Comparison of ENCODE assay signal across 9 cellular contexts in genomic region chr13:99659234-99659633, GRCh38. TPM values are rescaled to one million over a fixed set of nuclear protein-coding genes. Genes with fewer than 3 reads are reported as not detected.
DNase-seq lines count a peak whose midpoint lies in the region; ATAC-seq, FAIRE-seq and TF ChIP-seq lines count a peak whose summit lies in the region.
"Had no signal": no experiment of that assay in that cellular context is flagged by ENCODE, and none has a peak within 500 bp of the region (broad histone marks: within the 10 kb centered on the region; RNA-seq: fewer than 3 reads in every experiment).

No MANE protein-coding gene starts in this region.

- peak; percentile 54 for DNase-seq in NCI-H2227 (lab: John Stamatoyannopoulos, UW; ENCODE audit: unreplicated experiment)
- no peak for DNase-seq in NCI-H2227 treated with DMSO at 0.1 percent for 48 hours (lab: John Stamatoyannopoulos, UW)
- DNase-seq in NCI-H1092 treated with DMSO at 0.1 percent for 48 hours (lab: John Stamatoyannopoulos, UW) = peak; percentile 88
- DNase-seq in K562 (ENCODE audit: extremely low read depth in 1 of 4, low spot score in 3 of 4) = no peak
- DNase-seq in NOMO-1 treated with dmso at 0.1 percent for 144 hours (lab: John Stamatoyannopoulos, UW; ENCODE audit: unreplicated experiment) = no peak
- no peak for DNase-seq in GM20000 (ENCODE audit: low spot score)

- H3K4me1 ChIP-seq in K562 (replicated peaks in 1 of 2; ENCODE audit: control insufficient read depth in 2 of 2, insufficient read depth in 2 of 2, low read length in 2 of 2) (no peaks in the 10 kb centered on the region; a peak in 2 of 5 replicates), neuron (ENCODE audit: insufficient read depth, low read length) (peaks cover 62% of the 10 kb centered on the region)

- no peak overlapping the region for H3K4me2 ChIP-seq in K562 (ENCODE audit: insufficient read depth, low read length)

- intact Hi-C loops in K562 (cut with micrococcal nuclease) = loop anchor here (5.0 kb wide), 4 partner anchors 42 to 853 kb away; no protein-coding TSS in a partner anchor

- H3K27me3 ChIP-seq in K562 (ENCODE audit: control insufficient read depth in 2 of 2, insufficient read depth in 2 of 2, low read length in 2 of 2) (peaks cover 8 to 11% of the 10 kb centered on the region in 2 experiments; a peak in 4 of 5 replicates), neuron (ENCODE audit: insufficient read depth, low read length) (no peaks in the 10 kb centered on the region)
- H3K27me3 ChIP-seq: Peyer's patch had no signal

- no peak overlapping the region for H3K4me3 ChIP-seq in K562
- H3K4me3 ChIP-seq in neuron (ENCODE audit: low read length) = peak overlapping the region; percentile 53

- H3K9me1 ChIP-seq in K562 (ENCODE audit: control insufficient read depth, insufficient read depth, low read length) = no peaks in the 10 kb centered on the region

- no peak for TF ChIP-seq RAD21 in K562 (CRISPR knock-in tag; conservative IDR thresholded peaks at IDR 0.05 in 1 of 2, IDR thresholded peaks at IDR 0.05 in 1 of 2)

- no peak for ATAC-seq in K562
- no peak for ATAC-seq in GM18861 (IDR thresholded peaks at IDR 0.05; ENCODE audit: unreplicated experiment)

- H3K36me3 ChIP-seq in K562 (ENCODE audit: control insufficient read depth, insufficient read depth, low read length) (no peaks in the 10 kb centered on the region), neuron (ENCODE audit: insufficient read depth, low read length) (no peaks in the 10 kb centered on the region)
- H3K36me3 ChIP-seq: Peyer's patch had no signal

- WGBS in K562 (ENCODE audit: insufficient coverage, low coverage, missing lambda C conversion rate) = 8% methylated on average over 3 of the region's 3 CpGs

- FAIRE-seq in K562 (lab: Jason Lieb, UNC) = no peak

- no TSS peak for BruUV-seq in K562 (replicated peaks; lab: Mats Ljungman, UMichigan)

- CTCF ChIA-PET in K562 (lab: Yijun Ruan, JAX; ENCODE audit: low intra/inter-chr PET ratio) = interaction anchor here (0.6 kb wide), 1 partner anchor 1330 kb away, joined by 3 read pairs; no protein-coding TSS in a partner anchor

- in situ Hi-C loops in K562 (cut with MboI) = loop anchor here (25.0 kb wide), 2 partner anchors 578 to 878 kb away; no protein-coding TSS in a partner anchor

- no peaks in the 10 kb centered on the region for H3K79me2 ChIP-seq in K562 (ENCODE audit: control insufficient read depth, insufficient read depth, low read length)

- no peak overlapping the region for H2AFZ ChIP-seq in K562 (ENCODE audit: low read depth, low read length)
- no peak overlapping the region for H2AFZ ChIP-seq in neuron (ENCODE audit: low read depth, low read length)

- no peak for TF ChIP-seq EP300 in K562 (IDR thresholded peaks at IDR 0.05; ENCODE audit: low read length)

- H3K27ac ChIP-seq in K562 (ENCODE audit: extremely low read depth, low read depth, low read length) = no peak overlapping the region

- H4K20me1 ChIP-seq in K562 (replicated peaks; ENCODE audit: control insufficient read depth, insufficient read depth, low read length) = peaks cover 25% of the 10 kb centered on the region

- no peak overlapping the region for H3K9ac ChIP-seq in K562 (ENCODE audit: insufficient read depth in 1 of 2, low read depth in 2 of 2, low read length in 2 of 2)

- no peaks in the 10 kb centered on the region for H3K9me3 ChIP-seq in K562 (replicated peaks; ENCODE audit: control insufficient read depth, insufficient read depth, low read depth, low read length)
- no peaks in the 10 kb centered on the region for H3K9me3 ChIP-seq in neuron (ENCODE audit: low read length)
- H3K9me3 ChIP-seq: Peyer's patch had no signal

- no peak for TF ChIP-seq POLR2A in K562 (conservative IDR thresholded peaks at IDR 0.05)

- no peak for TF ChIP-seq CTCF in K562 (IDR thresholded peaks at IDR 0.05 in 2 of 3, conservative IDR thresholded peaks at IDR 0.05 in 1 of 3; ENCODE audit: insufficient read depth in 2 of 3, low read depth in 1 of 3, low read length in 3 of 3)
- no peak for TF ChIP-seq CTCF in GM20000 (IDR thresholded peaks at IDR 0.05; ENCODE audit: extremely low read depth, missing control alignments)

- POLR2A ChIA-PET in K562 (lab: Yijun Ruan, JAX) = no interaction called here

TF ChIP-seq in K562, 482 proteins besides CTCF, POLR2A, EP300 and RAD21:
- TF ChIP-seq ETS2 (tag; IDR thresholded peaks at IDR 0.05; ENCODE audit: borderline replicate concordance, poor library complexity, severe bottlenecking) (no peak), CBX8 (IDR thresholded peaks at IDR 0.05; ENCODE audit: borderline replicate concordance, extremely low read depth, low read depth, low read length, poor library complexity, severe bottlenecking) (peak; percentile 10), UBTF (IDR thresholded peaks at IDR 0.05; ENCODE audit: borderline replicate concordance in 1 of 2, low read depth in 2 of 2, low read length in 2 of 2) (no peak), HNRNPH1 (optimal IDR thresholded peaks at IDR 0.05; ENCODE audit: low read depth, low read length) (no peak)

RNA-seq across cellular contexts. Expression of gene CLYBL, which starts 52.7 kb away (rescaled TPM):
- 1.4 and 6.8 TPM in 2 replicates for total RNA-seq in K562 (2011; cell fraction: chromatin; rRNA removed; ENCODE audit: low replicate concordance)
- 1.2 and 1.4 TPM in 2 replicates for total RNA-seq in K562 (2011; cell fraction: nucleolus; rRNA removed)
- total RNA-seq in K562 (2011; cell fraction: nucleoplasm; rRNA removed) = 3.0 and 3.7 TPM in 2 replicates
- total RNA-seq in K562 (2014; rRNA removed) = 1.2 and 1.8 TPM in 2 replicates
- 2.3 and 3.3 TPM in 2 replicates for total RNA-seq in K562 (2014; rRNA removed; fragmentation: Illumina TruSeq; extraction: Trizol)
- 2.4 and 4.3 TPM in 2 replicates for total RNA-seq in K562 (2015; rRNA removed; fragmentation: Illumina TruSeq; extraction: Trizol)
- total RNA-seq in K562 (2021) = 2.5 and 2.9 TPM in 2 replicates
- 4.1 and 5.0 TPM in 2 replicates for polyA plus RNA-seq in K562 (2011; rRNA removed)
- polyA plus RNA-seq in K562 (2011; cell fraction: cytosol; rRNA removed) = 2.1 and 2.7 TPM in 2 replicates
- 8.2 and 9.9 TPM in 2 replicates for polyA plus RNA-seq in K562 (2011; cell fraction: nucleus; rRNA removed)
- polyA plus RNA-seq in K562 (2012) = 2.8 and 5.0 TPM in 2 replicates
- 2.9 and 3.4 TPM in 2 replicates for polyA plus RNA-seq in K562 (2014; fragmentation: Illumina TruSeq; extraction: Trizol)
- polyA plus RNA-seq in K562 (2014; fragmentation: Nextera tagmentation; extraction: Ambion mirVana) = 1 to 10 TPM; 2.0 to 2.1 TPM
- 2.1 and 4.3 TPM in 2 replicates for polyA plus RNA-seq in K562 (2014; rRNA removed)
- polyA minus RNA-seq in K562 (2011; rRNA and poly(A)+ RNA removed) = 1.6 and 3.5 TPM in 2 replicates
- polyA minus RNA-seq in K562 (2011; cell fraction: cytosol; rRNA and poly(A)+ RNA removed) = not detected in 2 replicates
- polyA minus RNA-seq in K562 (2011; cell fraction: nucleus; rRNA and poly(A)+ RNA removed) = 4.3 and 5.2 TPM in 2 replicates

Comparison
In these comparisons a context has a peak if more than half of its experiments do, and no peak if none do; other contexts are left out.
1. DNase-seq: peak in NCI-H2227 (single experiment) and NCI-H1092 treated with DMSO at 0.1 percent for 48 hours (single experiment); none in NCI-H2227 treated with DMSO at 0.1 percent for 48 hours (single experiment), K562 (0 of 4), NOMO-1 treated with dmso at 0.1 percent for 144 hours (single experiment) and GM20000 (single experiment).